Comparison of ENCODE assay signal across 8 cellular contexts in genomic region chr19:1812426-1813196, GRCh38. TPM values are rescaled to one million over a fixed set of nuclear protein-coding genes. Genes with fewer than 3 reads are reported as not detected.
DNase-seq lines count a peak whose midpoint lies in the region; ATAC-seq and TF ChIP-seq lines count a peak whose summit lies in the region.

No MANE protein-coding gene starts in this region.

- WGBS in gastroesophageal sphincter (ENCODE audit: low coverage in 1 of 2), 2 donors = 0 to 2% methylated on average over 7 to 30 of the region's 47 CpGs

- no peak for TF ChIP-seq EP300 in gastroesophageal sphincter (IDR thresholded peaks at IDR 0.05)

- H3K27ac ChIP-seq in gastroesophageal sphincter = peak overlapping the region in 3 of 4 donors; percentile 78 to 85 (median 78)

- H3K27me3 ChIP-seq in gastroesophageal sphincter = no peaks in the 10 kb centered on the region

- DNase-seq in H4 (ENCODE audit: low spot score) (peak; percentile 97), LNCaP clone FGC (ENCODE audit: low read depth) (peak; percentile 83), SIG-M5 (lab: John Stamatoyannopoulos, UW) (peak; percentile 91), non-pigmented ciliary epithelial cell (ENCODE audit: low read depth) (peak; percentile 38), superior temporal gyrus (ENCODE audit: extremely low spot score) (peak; percentile 60)
- peak; percentile 60 for DNase-seq in activated gamma-delta T cell treated with anti-CD3 and anti-CD28 coated beads, Interleukin-2, amount 50 U/mL, for 16 hours (ENCODE audit: low read depth)

- H3K4me1 ChIP-seq in ES-I3 (ENCODE audit: insufficient read depth, low read length) = no peaks in the 10 kb centered on the region
- peaks cover 0 to 26% (median 16%) of the 10 kb centered on the region in 3 donors for H3K4me1 ChIP-seq in gastroesophageal sphincter

- TF ChIP-seq POLR2A in gastroesophageal sphincter (IDR thresholded peaks at IDR 0.05) = no peak

- peak overlapping the region; percentile 62; the same call in 1 of the 2 replicates for H3K9ac ChIP-seq in ES-I3 (ENCODE audit: low read depth, low read length)

- H3K9me3 ChIP-seq in ES-I3 (ENCODE audit: control insufficient read depth, insufficient read depth, low read length) (no peaks in the 10 kb centered on the region), gastroesophageal sphincter (no peaks in the 10 kb centered on the region)

- H3K4me3 ChIP-seq in LNCaP clone FGC (ENCODE audit: low read depth, low read length) (peak overlapping the region; percentile 56), gastroesophageal sphincter (peak overlapping the region; percentile 38 to 60)

- TF ChIP-seq CTCF in LNCaP clone FGC (IDR thresholded peaks at IDR 0.05; ENCODE audit: control insufficient read depth, extremely low read depth, insufficient read depth) (peak; percentile 78), gastroesophageal sphincter (IDR thresholded peaks at IDR 0.05) (peak in 3 of 4 experiments; percentile 46 to 68 (median 52))

- peak; percentile 94 for ATAC-seq in gastroesophageal sphincter

- H3K36me3 ChIP-seq in ES-I3 (ENCODE audit: insufficient read depth, low read length) = no peaks in the 10 kb centered on the region
- H3K36me3 ChIP-seq in gastroesophageal sphincter = peaks cover 0 to 33% of the 10 kb centered on the region in 2 donors

RNA-seq across cellular contexts. Expression of gene ATP8B3, which starts 0.5 kb away (rescaled TPM):
- 3.6 and 7.8 TPM in 2 replicates for total RNA-seq in H4 (2014; rRNA removed; shearing (Covaris generic))
- total RNA-seq in gastroesophageal sphincter = 1 to 10 TPM in 1 of 4 donors, under 1 TPM in 3; 0.27 to 1.4 (median 0.48) TPM

RNA-seq across cellular contexts. Expression of gene REXO1, which starts 35.7 kb away (rescaled TPM):
- total RNA-seq in H4 (2014; rRNA removed; shearing (Covaris generic)) = 2.3 and 4.2 TPM in 2 replicates
- 10 to 100 TPM; 11.4 to 29.9 (median 16.1) TPM for total RNA-seq in gastroesophageal sphincter

RNA-seq across cellular contexts. Expression of gene KLF16, which starts 50.8 kb away (rescaled TPM):
- total RNA-seq in H4 (2014; rRNA removed; shearing (Covaris generic)) = 1.8 and 4.6 TPM in 2 replicates
- 1 to 10 TPM; 1.4 to 7.1 (median 5.5) TPM for total RNA-seq in gastroesophageal sphincter

RNA-seq across cellular contexts. Expression of gene ONECUT3, which starts 59.3 kb away (rescaled TPM):
- not detected in 2 replicates for total RNA-seq in H4 (2014; rRNA removed; shearing (Covaris generic))
- total RNA-seq in gastroesophageal sphincter = under 1 TPM in 1 of 4 donors, not detected in 3; 0.04 TPM

Comparison
In these comparisons a context has a peak if more than half of its experiments do, and no peak if none do; other contexts are left out.
1. Peak in every context shown above with its lines: DNase-seq, ATAC-seq, H3K4me3 ChIP-seq and H3K27ac ChIP-seq.
2. DNase-seq: peak in every context shown above with its lines; median percentile 97 in H4; 91 in SIG-M5; 83 in LNCaP clone FGC; 60 in activated gamma-delta T cell treated with anti-CD3 and anti-CD28 coated beads, Interleukin-2, amount 50 U/mL, for 16 hours; 60 in superior temporal gyrus; 38 in non-pigmented ciliary epithelial cell.